In the genomic region with DNA sequence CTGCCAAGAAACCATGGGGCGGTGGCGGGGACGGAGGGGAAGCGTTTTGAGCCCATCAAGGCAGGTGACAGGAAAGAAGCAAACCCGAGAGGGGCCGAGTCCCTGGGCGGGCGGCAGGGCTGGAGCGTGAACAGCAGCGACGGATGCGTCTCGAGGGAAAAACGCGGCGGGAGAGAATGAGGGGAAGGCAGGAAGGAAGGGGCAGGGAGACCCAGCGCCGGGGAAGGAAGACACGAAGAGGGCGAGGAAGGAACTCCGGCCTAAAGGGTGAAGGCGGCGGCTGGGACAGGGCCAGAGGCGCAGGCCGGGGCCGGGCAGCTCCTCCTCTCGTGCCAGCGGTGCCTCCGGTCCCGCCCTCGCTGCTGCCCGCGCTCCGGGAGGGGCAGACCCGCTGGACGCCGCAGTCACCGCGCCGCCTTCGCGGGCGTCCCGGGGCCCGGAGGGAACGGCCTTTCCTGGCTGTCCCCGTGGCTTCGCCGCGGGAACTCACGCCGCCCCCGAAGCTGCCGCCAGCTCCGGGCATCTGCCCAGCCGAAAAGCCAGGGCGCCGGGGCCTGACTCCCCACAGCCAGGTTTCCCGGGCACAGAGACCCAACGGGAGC, we compare ENCODE assay signal across 8 cellular contexts.
DNase-seq lines count a peak whose midpoint lies in the region; ATAC-seq and TF ChIP-seq lines count a peak whose summit lies in the region.

No MANE protein-coding gene starts in this region.

- DNase-seq in ACHN: peak; percentile 52
- DNase-seq in GM13977 (ENCODE audit: low spot score): peak; percentile 60
- peak; percentile 64 for DNase-seq in RKO (ENCODE audit: low spot score)
- peak; percentile 31 to 49 for DNase-seq in cardiac fibroblast (ENCODE audit: low read depth in 2 of 2)
- DNase-seq in islet precursor cell: peak; percentile 78
- peak; percentile 37 for DNase-seq in stimulated activated CD4-positive, alpha-beta T cell treated with anti-CD3 and anti-CD28 coated beads, Interleukin-15, amount 100 ng/mL, for 24 hours
- no peak for DNase-seq in NK-92 (lab: John Stamatoyannopoulos, UW; ENCODE audit: unreplicated experiment)

- ATAC-seq in HG03097 (IDR thresholded peaks at IDR 0.05; ENCODE audit: low FRiP score, unreplicated experiment): peak; percentile 19

- TF ChIP-seq CTCF in GM13977 (IDR thresholded peaks at IDR 0.05; ENCODE audit: extremely low read depth, insufficient read depth, missing control alignments) (no peak), cardiac fibroblast (IDR thresholded peaks at IDR 0.05; ENCODE audit: low read depth, low read length) (no peak)

- in situ Hi-C loops in ACHN (cut with HindIII; ENCODE audit: low pct_ligation_motif_present, low pct_unique_long_range_greater_than_20kb, low sequenced_read_pairs): no loop called here
- in situ Hi-C loops in GM13977 (cut with MboI; ENCODE audit: low pct_unique_long_range_greater_than_20kb, low sequenced_read_pairs, unreplicated experiment): no loop called here

- peak overlapping the region; percentile 75 to 85 for H3K4me3 ChIP-seq in cardiac fibroblast (replicated peaks in 1 of 2; ENCODE audit: low read depth in 2 of 2, low read length in 2 of 2)
